Comparison of ENCODE assay signal across 19 cellular contexts in the genomic region with DNA sequence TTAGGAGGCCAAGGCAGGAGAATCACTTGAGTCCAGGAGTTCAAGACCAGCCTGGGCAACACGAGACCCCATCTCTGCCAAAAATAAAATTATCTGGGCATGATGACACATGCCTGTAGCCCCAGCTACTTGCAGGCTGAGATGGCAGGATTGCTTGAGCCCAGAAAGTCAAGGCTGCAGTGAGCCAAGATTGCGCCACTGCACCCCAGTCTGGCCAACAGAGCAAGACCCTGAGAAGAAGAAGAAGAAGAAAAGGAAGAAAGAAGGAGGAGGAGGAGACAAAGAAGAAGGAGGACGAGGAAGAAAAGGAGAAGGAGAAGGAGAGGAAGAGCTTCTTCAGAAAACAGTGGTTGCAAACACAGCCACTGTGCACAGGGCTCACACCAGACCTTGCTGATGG. TPM values are rescaled to one million over a fixed set of nuclear protein-coding genes. Genes with fewer than 3 reads are reported as not detected.
A peak's percentile ranks its signal among the peaks of the same experiment; 100 is the strongest.
DNase-seq lines count a peak whose midpoint lies in the region; ATAC-seq, FAIRE-seq and TF ChIP-seq lines count a peak whose summit lies in the region.
"Had no signal": no experiment of that assay in that cellular context is flagged by ENCODE, and none has a peak within 500 bp of the region (broad histone marks: within the 10 kb centered on the region; RNA-seq: fewer than 3 reads in every experiment).

No MANE protein-coding gene starts in this region.

- no peaks in the 10 kb centered on the region for H3K9me3 Mint-ChIP-seq in T-helper 2 cell treated with Interferon-gamma antibody and Interleukin-4, amounts not matched to agents 5 μg/mL and 100 μg/mL, for 36 hours
- no peaks in the 10 kb centered on the region for H3K9me3 Mint-ChIP-seq in IgD-negative memory B cell

- no peaks in the 10 kb centered on the region for H3K79me2 ChIP-seq in K562 (ENCODE audit: control insufficient read depth, insufficient read depth, low read length)

- no peak for DNase-seq in T-helper 2 cell treated with Interferon-gamma antibody and Interleukin-4, amounts not matched to agents 5 μg/mL and 100 μg/mL, for 36 hours (ENCODE audit: low spot score)
- no peak for DNase-seq in T-helper 2 cell
- DNase-seq in K562 (ENCODE audit: extremely low read depth in 1 of 4, low spot score in 3 of 4), result no peak
- DNase-seq in psoas muscle, result no peak
- DNase-seq in foreskin keratinocyte, result no peak
- DNase-seq in NCI-H2029 treated with DMSO at 0.1 percent for 48 hours (lab: John Stamatoyannopoulos, UW), result no peak
- DNase-seq: 8988T, DMS53, NCI-H1105 treated with DMSO at 0.1 percent for 48 hours, NCI-H1930, NCI-H510A treated with DMSO at 0.1 percent for 48 hours, SIG-M5 had no signal

- WGBS in K562 (ENCODE audit: insufficient coverage, low coverage, missing lambda C conversion rate), result 70% methylated on average over 2 of the region's 3 CpGs
- WGBS in psoas muscle, 3 donors, result 67 to 81% (median 67%) methylated on average over 3 of the region's 3 CpGs

- H3K36me3 ChIP-seq in K562 (ENCODE audit: control insufficient read depth, insufficient read depth, low read length) (no peaks in the 10 kb centered on the region), psoas muscle (ENCODE audit: insufficient read depth in 1 of 2, low read depth in 1 of 2) (peaks cover 0 to 8% of the 10 kb centered on the region in 2 donors)

- H4K20me1 ChIP-seq in K562 (replicated peaks; ENCODE audit: control insufficient read depth, insufficient read depth, low read length), result no peaks in the 10 kb centered on the region

- no peaks in the 10 kb centered on the region for H3K36me3 Mint-ChIP-seq in T-helper 2 cell treated with Interferon-gamma antibody and Interleukin-4, amounts not matched to agents 5 μg/mL and 100 μg/mL, for 36 hours (ENCODE audit: low read depth)
- H3K36me3 Mint-ChIP-seq in IgD-negative memory B cell, result no peaks in the 10 kb centered on the region

- no peak for TF ChIP-seq POLR2A in K562 (conservative IDR thresholded peaks at IDR 0.05)

- BruUV-seq in K562 (replicated peaks; lab: Mats Ljungman, UMichigan), result no TSS peak

- H3K27me3 ChIP-seq in K562 (ENCODE audit: control insufficient read depth in 2 of 2, insufficient read depth in 2 of 2, low read length in 2 of 2) (no peaks in the 10 kb centered on the region), psoas muscle (ENCODE audit: insufficient read depth in 3 of 3, low read length in 2 of 3) (no peaks in the 10 kb centered on the region), foreskin keratinocyte (no peaks in the 10 kb centered on the region)
- H3K27me3 ChIP-seq: BLaER1 treated with 17β-estradiol and CSF1 and Interleukin-3, amounts not matched to agents 10 nM and 100 nM had no signal

- no peak for TF ChIP-seq CTCF in K562 (IDR thresholded peaks at IDR 0.05 in 2 of 3, conservative IDR thresholded peaks at IDR 0.05 in 1 of 3; ENCODE audit: insufficient read depth in 2 of 3, low read depth in 1 of 3, low read length in 3 of 3)
- no peak for TF ChIP-seq CTCF in psoas muscle (IDR thresholded peaks at IDR 0.05)
- no peak for TF ChIP-seq CTCF in foreskin keratinocyte (conservative IDR thresholded peaks at IDR 0.05)

- FAIRE-seq in K562 (lab: Jason Lieb, UNC), result no peak
- FAIRE-seq: GM18507 had no signal

- ATAC-seq in K562 (no peak), psoas muscle (peak in 2 of 4 donors; percentile 9 to 16), foreskin keratinocyte (no peak), HG02938 (IDR thresholded peaks at IDR 0.05; ENCODE audit: unreplicated experiment) (no peak)
- ATAC-seq: HCT116 had no signal

- H3K9me3 ChIP-seq in K562 (replicated peaks; ENCODE audit: control insufficient read depth, insufficient read depth, low read depth, low read length), result no peaks in the 10 kb centered on the region
- no peaks in the 10 kb centered on the region for H3K9me3 ChIP-seq in psoas muscle
- H3K9me3 ChIP-seq: BLaER1 treated with 17β-estradiol and CSF1 and Interleukin-3, amounts not matched to agents 10 nM and 100 nM had no signal

- CTCF ChIA-PET in K562 (lab: Yijun Ruan, JAX; ENCODE audit: low intra/inter-chr PET ratio), result no interaction called here

- peaks cover 19% of the 10 kb centered on the region for H3K4me1 Mint-ChIP-seq in T-helper 2 cell treated with Interferon-gamma antibody and Interleukin-4, amounts not matched to agents 5 μg/mL and 100 μg/mL, for 36 hours (ENCODE audit: low read depth)
- H3K4me1 Mint-ChIP-seq in IgD-negative memory B cell, result peaks cover 19 to 32% (median 23%) of the 10 kb centered on the region in 3 donors

- H3K4me3 ChIP-seq in K562 (no peak overlapping the region), psoas muscle (peak overlapping the region; percentile 70)
- H3K4me3 ChIP-seq: BLaER1 treated with 17β-estradiol and CSF1 and Interleukin-3, amounts not matched to agents 10 nM and 100 nM had no signal

- H3K27ac Mint-ChIP-seq in T-helper 2 cell treated with Interferon-gamma antibody and Interleukin-4, amounts not matched to agents 5 μg/mL and 100 μg/mL, for 36 hours, result peak overlapping the region; percentile 42
- peak overlapping the region in 2 of 3 donors; percentile 26 to 76 for H3K27ac Mint-ChIP-seq in IgD-negative memory B cell

- 0 out of 2 replicates have a peak overlapping the region, but pooled peaks have one; percentile 7 for H2AFZ ChIP-seq in K562 (ENCODE audit: low read depth, low read length)

- H3K9ac ChIP-seq in K562 (ENCODE audit: insufficient read depth in 1 of 2, low read depth in 2 of 2, low read length in 2 of 2), result peak overlapping the region in 1 of 2 experiments; percentile 31; a peak in 2 of 4 replicates
- H3K9ac ChIP-seq: BLaER1 treated with 17β-estradiol and CSF1 and Interleukin-3, amounts not matched to agents 10 nM and 100 nM had no signal

- no peak overlapping the region for H3K4me3 Mint-ChIP-seq in T-helper 2 cell treated with Interferon-gamma antibody and Interleukin-4, amounts not matched to agents 5 μg/mL and 100 μg/mL, for 36 hours
- peak overlapping the region in 3 of 4 donors; percentile 6 to 81 (median 15) for H3K4me3 Mint-ChIP-seq in IgD-negative memory B cell

- no peak for TF ChIP-seq EP300 in K562 (IDR thresholded peaks at IDR 0.05; ENCODE audit: low read length)

- no peaks in the 10 kb centered on the region for H3K27me3 Mint-ChIP-seq in T-helper 2 cell treated with Interferon-gamma antibody and Interleukin-4, amounts not matched to agents 5 μg/mL and 100 μg/mL, for 36 hours (ENCODE audit: low read depth)
- H3K27me3 Mint-ChIP-seq in IgD-negative memory B cell, result no peaks in the 10 kb centered on the region

- TF ChIP-seq RAD21 in K562 (CRISPR knock-in tag; conservative IDR thresholded peaks at IDR 0.05 in 1 of 2, IDR thresholded peaks at IDR 0.05 in 1 of 2), result no peak

- H3K4me2 ChIP-seq in K562 (ENCODE audit: insufficient read depth, low read length), result no peak overlapping the region

- H3K4me1 ChIP-seq in K562 (replicated peaks in 1 of 2; ENCODE audit: control insufficient read depth in 2 of 2, insufficient read depth in 2 of 2, low read length in 2 of 2) (peaks cover 22 to 28% of the 10 kb centered on the region in 2 experiments), psoas muscle (peaks cover 80% of the 10 kb centered on the region), foreskin keratinocyte (no peaks in the 10 kb centered on the region)

- H3K9me1 ChIP-seq in K562 (ENCODE audit: control insufficient read depth, insufficient read depth, low read length), result no peaks in the 10 kb centered on the region

- in situ Hi-C loops in K562 (cut with MboI), result no loop called here

- POLR2A ChIA-PET in K562 (lab: Yijun Ruan, JAX), result interaction anchor here (1.0 to 1.9 kb wide), 2 partner anchors 33 to 53 kb away, joined by 3 to 4 read pairs; partner anchors contain the start of genes DDX28 and DUS2

- intact Hi-C loops in K562 (cut with micrococcal nuclease), result no loop called here
- intact Hi-C loops in psoas muscle (cut with DNase I), result loop anchor here in 1 of 2 donors (2.0 kb wide), 1 partner anchor 52 kb away; no protein-coding TSS in a partner anchor

- H3K27ac ChIP-seq in K562 (ENCODE audit: extremely low read depth, low read depth, low read length) (no peak overlapping the region), psoas muscle (peak overlapping the region; percentile 97), foreskin keratinocyte (no peak overlapping the region)
- H3K27ac ChIP-seq: BLaER1 treated with 17β-estradiol and CSF1 and Interleukin-3, amounts not matched to agents 10 nM and 100 nM had no signal

RNA-seq across cellular contexts. Expression of gene DPEP3, which starts 8.4 kb away (rescaled TPM):
- polyA plus RNA-seq in IgD-negative memory B cell, result not detected
- total RNA-seq in K562 (2011; cell fraction: chromatin; rRNA removed; ENCODE audit: low replicate concordance), result not detected in 2 replicates
- total RNA-seq in K562 (2011; cell fraction: nucleolus; rRNA removed), result not detected in 2 replicates
- not detected in 2 replicates for total RNA-seq in K562 (2011; cell fraction: nucleoplasm; rRNA removed)
- total RNA-seq in K562 (2014; rRNA removed), result not detected in 2 replicates
- not detected in 2 replicates for total RNA-seq in K562 (2014; rRNA removed; fragmentation: Illumina TruSeq; extraction: Trizol)
- total RNA-seq in K562 (2015; rRNA removed; fragmentation: Illumina TruSeq; extraction: Trizol), result not detected in 2 replicates
- not detected in 2 replicates for total RNA-seq in K562 (2021)
- not detected in 2 replicates for polyA plus RNA-seq in K562 (2011; rRNA removed)
- 0.06 TPM in 1 of 2 replicates, not detected in the other for polyA plus RNA-seq in K562 (2011; cell fraction: cytosol; rRNA removed)
- 0.07 TPM in 1 of 2 replicates, not detected in the other for polyA plus RNA-seq in K562 (2011; cell fraction: nucleus; rRNA removed)
- not detected in 2 replicates for polyA plus RNA-seq in K562 (2012)
- not detected in 2 replicates for polyA plus RNA-seq in K562 (2014; fragmentation: Illumina TruSeq; extraction: Trizol)
- not detected for polyA plus RNA-seq in K562 (2014; fragmentation: Nextera tagmentation; extraction: Ambion mirVana)
- not detected in 2 replicates for polyA plus RNA-seq in K562 (2014; rRNA removed)
- polyA minus RNA-seq in K562 (2011; rRNA and poly(A)+ RNA removed), result not detected in 2 replicates
- not detected in 2 replicates for polyA minus RNA-seq in K562 (2011; cell fraction: cytosol; rRNA and poly(A)+ RNA removed)
- not detected in 2 replicates for polyA minus RNA-seq in K562 (2011; cell fraction: nucleus; rRNA and poly(A)+ RNA removed)
- total RNA-seq in psoas muscle, result under 1 TPM in 3 of 4 donors, not detected in 1; 0.10 to 0.22 (median 0.17) TPM
- polyA plus RNA-seq in psoas muscle, result under 1 TPM in 2 of 3 donors, not detected in 1; 0.12 to 0.45 TPM
- not detected in 2 replicates for total RNA-seq in foreskin keratinocyte
- not detected in 2 replicates for polyA plus RNA-seq in foreskin keratinocyte
- total RNA-seq: HT-29, RPMI7951 had no signal

RNA-seq across cellular contexts. Expression of gene DPEP2, which starts 10.6 kb away (rescaled TPM):
- polyA plus RNA-seq in IgD-negative memory B cell, result 45.3 TPM
- 2.4 and 7.0 TPM in 2 replicates for total RNA-seq in K562 (2011; cell fraction: chromatin; rRNA removed; ENCODE audit: low replicate concordance)
- 3.7 and 4.3 TPM in 2 replicates for total RNA-seq in K562 (2011; cell fraction: nucleolus; rRNA removed)
- 3.2 and 4.1 TPM in 2 replicates for total RNA-seq in K562 (2011; cell fraction: nucleoplasm; rRNA removed)
- 0.14 and 1.3 TPM in 2 replicates for total RNA-seq in K562 (2014; rRNA removed)
- 0.18 and 0.35 TPM in 2 replicates for total RNA-seq in K562 (2014; rRNA removed; fragmentation: Illumina TruSeq; extraction: Trizol)
- 0.49 and 0.76 TPM in 2 replicates for total RNA-seq in K562 (2015; rRNA removed; fragmentation: Illumina TruSeq; extraction: Trizol)
- 0.85 and 1.2 TPM in 2 replicates for total RNA-seq in K562 (2021)
- polyA plus RNA-seq in K562 (2011; rRNA removed), result 0.81 and 1.6 TPM in 2 replicates
- 1.5 and 3.0 TPM in 2 replicates for polyA plus RNA-seq in K562 (2011; cell fraction: cytosol; rRNA removed)
- polyA plus RNA-seq in K562 (2011; cell fraction: nucleus; rRNA removed), result 3.3 and 4.5 TPM in 2 replicates
- 1.7 and 6.2 TPM in 2 replicates for polyA plus RNA-seq in K562 (2012)
- 0.70 and 1.00 TPM in 2 replicates for polyA plus RNA-seq in K562 (2014; fragmentation: Illumina TruSeq; extraction: Trizol)
- under 1 TPM; 0.24 to 0.38 TPM for polyA plus RNA-seq in K562 (2014; fragmentation: Nextera tagmentation; extraction: Ambion mirVana)
- polyA plus RNA-seq in K562 (2014; rRNA removed), result 0.36 and 0.81 TPM in 2 replicates
- polyA minus RNA-seq in K562 (2011; rRNA and poly(A)+ RNA removed), result 0.95 and 1.2 TPM in 2 replicates
- not detected in 2 replicates for polyA minus RNA-seq in K562 (2011; cell fraction: cytosol; rRNA and poly(A)+ RNA removed)
- polyA minus RNA-seq in K562 (2011; cell fraction: nucleus; rRNA and poly(A)+ RNA removed), result 1.1 and 2.0 TPM in 2 replicates
- 1 to 10 TPM in 1 of 4 donors, under 1 TPM in 2, not detected in 1; 0.25 to 1.1 (median 0.82) TPM for total RNA-seq in psoas muscle
- polyA plus RNA-seq in psoas muscle, result under 1 TPM; 0.23 to 0.29 (median 0.27) TPM
- not detected in 2 replicates for total RNA-seq in foreskin keratinocyte
- polyA plus RNA-seq in foreskin keratinocyte, result 0.04 TPM in 1 of 2 replicates, not detected in the other
- total RNA-seq: HT-29, RPMI7951 had no signal

RNA-seq across cellular contexts. Expression of gene SLC12A4, which starts 20.2 kb away (rescaled TPM):
- polyA plus RNA-seq in IgD-negative memory B cell (3.9 TPM), K562 (2011; rRNA removed) (22.9 and 48.4 TPM in 2 replicates), K562 (2014; fragmentation: Illumina TruSeq; extraction: Trizol) (24.1 and 30.0 TPM in 2 replicates), K562 (2014; fragmentation: Nextera tagmentation; extraction: Ambion mirVana) (1 to 10 TPM in 1 of 2 experiments, under 1 TPM in 1; 0.75 to 1.8 TPM), K562 (2014; rRNA removed) (25.1 and 32.7 TPM in 2 replicates), psoas muscle (10 to 100 TPM; 18.3 to 34.8 (median 26.0) TPM), foreskin keratinocyte (52.6 and 57.5 TPM in 2 replicates)
- total RNA-seq in K562 (2011; cell fraction: chromatin; rRNA removed; ENCODE audit: low replicate concordance), result 178 and 539 TPM in 2 replicates
- total RNA-seq in K562 (2011; cell fraction: nucleolus; rRNA removed), result 265 and 279 TPM in 2 replicates
- 167 and 175 TPM in 2 replicates for total RNA-seq in K562 (2011; cell fraction: nucleoplasm; rRNA removed)
- total RNA-seq in K562 (2014; rRNA removed) (15.0 and 16.9 TPM in 2 replicates), K562 (2014; rRNA removed; fragmentation: Illumina TruSeq; extraction: Trizol) (9.9 and 10.0 TPM in 2 replicates), K562 (2015; rRNA removed; fragmentation: Illumina TruSeq; extraction: Trizol) (10.4 and 11.6 TPM in 2 replicates), K562 (2021) (32.8 and 43.5 TPM in 2 replicates), psoas muscle (10 to 100 TPM; 24.1 to 89.5 (median 34.9) TPM), foreskin keratinocyte (79.0 and 90.9 TPM in 2 replicates)
- polyA plus RNA-seq in K562 (2011; cell fraction: cytosol; rRNA removed), result 30.2 and 36.7 TPM in 2 replicates
- 238 and 295 TPM in 2 replicates for polyA plus RNA-seq in K562 (2011; cell fraction: nucleus; rRNA removed)
- polyA plus RNA-seq in K562 (2012), result 24.3 and 29.4 TPM in 2 replicates
- 24.9 and 34.3 TPM in 2 replicates for polyA minus RNA-seq in K562 (2011; rRNA and poly(A)+ RNA removed)
- polyA minus RNA-seq in K562 (2011; cell fraction: cytosol; rRNA and poly(A)+ RNA removed), result 24.5 and 42.6 TPM in 2 replicates
- polyA minus RNA-seq in K562 (2011; cell fraction: nucleus; rRNA and poly(A)+ RNA removed), result 67.9 and 90.5 TPM in 2 replicates

RNA-seq across cellular contexts. Expression of gene DPEP2NB, which starts 27.0 kb away (rescaled TPM):
- polyA plus RNA-seq in IgD-negative memory B cell, result not detected
- not detected in 2 replicates for total RNA-seq in K562 (2011; cell fraction: chromatin; rRNA removed; ENCODE audit: low replicate concordance)
- not detected in 2 replicates for total RNA-seq in K562 (2011; cell fraction: nucleolus; rRNA removed)
- not detected in 2 replicates for total RNA-seq in K562 (2011; cell fraction: nucleoplasm; rRNA removed)
- total RNA-seq in K562 (2014; rRNA removed), result not detected in 2 replicates
- total RNA-seq in K562 (2014; rRNA removed; fragmentation: Illumina TruSeq; extraction: Trizol), result not detected in 2 replicates
- total RNA-seq in K562 (2015; rRNA removed; fragmentation: Illumina TruSeq; extraction: Trizol), result not detected in 2 replicates
- total RNA-seq in K562 (2021), result not detected in 2 replicates
- not detected in 2 replicates for polyA plus RNA-seq in K562 (2011; rRNA removed)
- polyA plus RNA-seq in K562 (2011; cell fraction: cytosol; rRNA removed), result not detected in 2 replicates
- not detected in 2 replicates for polyA plus RNA-seq in K562 (2011; cell fraction: nucleus; rRNA removed)
- polyA plus RNA-seq in K562 (2012), result 0.07 TPM in 1 of 2 replicates, not detected in the other
- polyA plus RNA-seq in K562 (2014; fragmentation: Illumina TruSeq; extraction: Trizol), result not detected in 2 replicates
- not detected for polyA plus RNA-seq in K562 (2014; fragmentation: Nextera tagmentation; extraction: Ambion mirVana)
- not detected in 2 replicates for polyA plus RNA-seq in K562 (2014; rRNA removed)
- polyA minus RNA-seq in K562 (2011; rRNA and poly(A)+ RNA removed), result not detected in 2 replicates
- not detected in 2 replicates for polyA minus RNA-seq in K562 (2011; cell fraction: cytosol; rRNA and poly(A)+ RNA removed)
- polyA minus RNA-seq in K562 (2011; cell fraction: nucleus; rRNA and poly(A)+ RNA removed), result not detected in 2 replicates
- not detected for total RNA-seq in psoas muscle
- polyA plus RNA-seq in psoas muscle, result under 1 TPM in 1 of 3 donors, not detected in 2; 0.05 TPM
- total RNA-seq in foreskin keratinocyte, result not detected in 2 replicates
- not detected in 2 replicates for polyA plus RNA-seq in foreskin keratinocyte
- total RNA-seq: HT-29, RPMI7951 had no signal

RNA-seq across cellular contexts. Expression of gene DDX28, which starts 34.4 kb away (rescaled TPM):
- polyA plus RNA-seq in IgD-negative memory B cell, result 35.8 TPM
- 9.9 and 32.8 TPM in 2 replicates for total RNA-seq in K562 (2011; cell fraction: chromatin; rRNA removed; ENCODE audit: low replicate concordance)
- 32.9 and 43.2 TPM in 2 replicates for total RNA-seq in K562 (2011; cell fraction: nucleolus; rRNA removed)
- 15.0 and 22.7 TPM in 2 replicates for total RNA-seq in K562 (2011; cell fraction: nucleoplasm; rRNA removed)
- total RNA-seq in K562 (2014; rRNA removed), result 21.1 and 27.1 TPM in 2 replicates
- 13.0 and 13.1 TPM in 2 replicates for total RNA-seq in K562 (2014; rRNA removed; fragmentation: Illumina TruSeq; extraction: Trizol)
- total RNA-seq in K562 (2015; rRNA removed; fragmentation: Illumina TruSeq; extraction: Trizol), result 15.9 and 16.3 TPM in 2 replicates
- 22.5 and 24.5 TPM in 2 replicates for total RNA-seq in K562 (2021)
- polyA plus RNA-seq in K562 (2011; rRNA removed), result 17.6 and 21.9 TPM in 2 replicates
- polyA plus RNA-seq in K562 (2011; cell fraction: cytosol; rRNA removed), result 17.2 and 40.7 TPM in 2 replicates
- 12.1 and 14.4 TPM in 2 replicates for polyA plus RNA-seq in K562 (2011; cell fraction: nucleus; rRNA removed)
- 13.7 and 14.7 TPM in 2 replicates for polyA plus RNA-seq in K562 (2012)
- 13.7 and 15.5 TPM in 2 replicates for polyA plus RNA-seq in K562 (2014; fragmentation: Illumina TruSeq; extraction: Trizol)
- polyA plus RNA-seq in K562 (2014; fragmentation: Nextera tagmentation; extraction: Ambion mirVana), result 1 to 10 TPM; 2.8 to 3.5 TPM
- polyA plus RNA-seq in K562 (2014; rRNA removed), result 24.5 and 28.7 TPM in 2 replicates
- polyA minus RNA-seq in K562 (2011; rRNA and poly(A)+ RNA removed), result 14.8 and 17.9 TPM in 2 replicates
- polyA minus RNA-seq in K562 (2011; cell fraction: cytosol; rRNA and poly(A)+ RNA removed), result 7.6 and 12.9 TPM in 2 replicates
- polyA minus RNA-seq in K562 (2011; cell fraction: nucleus; rRNA and poly(A)+ RNA removed), result 15.3 and 25.1 TPM in 2 replicates
- 10 to 100 TPM; 10.0 to 19.3 (median 14.4) TPM for total RNA-seq in psoas muscle
- 10 to 100 TPM; 11.9 to 20.2 (median 12.6) TPM for polyA plus RNA-seq in psoas muscle
- total RNA-seq in foreskin keratinocyte, result 16.9 and 17.0 TPM in 2 replicates
- 16.1 and 16.5 TPM in 2 replicates for polyA plus RNA-seq in foreskin keratinocyte
